Comparison of ENCODE assay signal across 26 cellular contexts in the genomic region with DNA sequence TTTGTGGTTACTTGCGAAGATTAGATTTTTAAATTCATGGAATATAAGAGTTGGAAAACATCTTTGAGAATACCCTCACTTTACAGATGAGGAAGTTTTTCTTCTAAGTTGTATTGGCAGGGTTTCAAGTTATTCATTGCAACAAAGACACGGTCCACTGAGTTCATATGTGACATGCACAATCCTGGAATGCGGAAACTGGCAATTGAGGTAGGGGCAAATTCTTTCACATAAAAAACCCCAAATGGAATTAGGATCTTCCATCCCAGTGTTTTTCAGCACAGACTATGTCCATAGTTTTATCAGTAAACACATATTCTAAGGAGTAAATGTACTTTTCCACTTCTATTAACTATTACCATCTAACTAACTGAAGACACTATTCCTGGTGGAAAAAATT.
A peak's percentile ranks its signal among the peaks of the same experiment; 100 is the strongest.
DNase-seq lines count a peak whose midpoint lies in the region; ATAC-seq, FAIRE-seq and TF ChIP-seq lines count a peak whose summit lies in the region.
"Had no signal": no experiment of that assay in that cellular context is flagged by ENCODE, and none has a peak within 500 bp of the region (broad histone marks: within the 10 kb centered on the region; RNA-seq: fewer than 3 reads in every experiment).

No MANE protein-coding gene starts in this region.

- DNase-seq in HT-29 (ENCODE audit: low spot score) = peak; percentile 30
- peak; percentile 86 for DNase-seq in astrocyte (ENCODE audit: low read depth)
- peak; percentile 47 for DNase-seq in fibroblast of pulmonary artery (ENCODE audit: low read depth)
- peak; percentile 94 for DNase-seq in renal cortical epithelial cell (ENCODE audit: low read depth)
- no peak for DNase-seq in BE2C
- no peak for DNase-seq in activated CD4-positive, alpha-beta T cell treated with anti-CD3 and anti-CD28 coated beads for 4 hours
- no peak for DNase-seq in hepatic stellate cell (ENCODE audit: low spot score)
- DNase-seq: activated CD4-positive, alpha-beta memory T cell treated with anti-CD3 and anti-CD28 coated beads for 36 hours; activated naive CD4-positive, alpha-beta T cell treated with anti-CD3 and anti-CD28 coated beads, Interleukin-2, amount 10 ng/mL, durations not matched to agents 7 days and 5 days; effector CD4-positive, alpha-beta T cell; HCEC 1CT; left ventricle myocardium inferior; NCI-H1092; NCI-H2081; NCI-H524 treated with DMSO at 0.1 percent for 48 hours; occipital lobe; right lobe of liver; SHP77 treated with DMSO at 0.1 percent for 48 hours; stimulated activated naive CD8-positive, alpha-beta T cell treated with anti-CD3 and anti-CD28 coated beads, Interleukin-15, amount 100 ng/mL, for 72 hours; T-helper 17 cell; upper lobe of left lung; WERI-Rb-1 had no signal

- no peaks in the 10 kb centered on the region for H3K27me3 ChIP-seq in astrocyte (ENCODE audit: insufficient read depth, low read length)
- H3K27me3 ChIP-seq in BE2C = no peaks in the 10 kb centered on the region
- H3K27me3 ChIP-seq: cardiac muscle cell, right lobe of liver, upper lobe of left lung had no signal

- peak overlapping the region; percentile 57 for H3K4me2 ChIP-seq in astrocyte (ENCODE audit: low read length)

- no peaks in the 10 kb centered on the region for H3K9me3 ChIP-seq in astrocyte (ENCODE audit: insufficient read depth, low read depth, low read length)
- H3K9me3 ChIP-seq in BE2C = no peaks in the 10 kb centered on the region
- H3K9me3 ChIP-seq: left ventricle myocardium inferior, right lobe of liver, upper lobe of left lung had no signal

- H3K27ac Mint-ChIP-seq in astrocyte (ENCODE audit: unreplicated experiment) = no peak overlapping the region
- H3K27ac Mint-ChIP-seq: activated CD4-positive, alpha-beta memory T cell treated with anti-CD3 and anti-CD28 coated beads for 36 hours; activated naive CD4-positive, alpha-beta T cell treated with anti-CD3 and anti-CD28 coated beads, Interleukin-2, amount 10 ng/mL, durations not matched to agents 7 days and 5 days; stimulated activated naive CD8-positive, alpha-beta T cell treated with anti-CD3 and anti-CD28 coated beads, Interleukin-15, amount 100 ng/mL, for 72 hours; T-helper 17 cell had no signal

- no peak overlapping the region for H3K4me3 ChIP-seq in astrocyte (ENCODE audit: insufficient read depth, low read depth, low read length)
- no peak overlapping the region for H3K4me3 ChIP-seq in fibroblast of pulmonary artery (replicated peaks; ENCODE audit: low read depth, low read length)
- no peak overlapping the region for H3K4me3 ChIP-seq in BE2C (ENCODE audit: low read depth, low read length)
- H3K4me3 ChIP-seq: cardiac muscle cell, K562, left ventricle myocardium inferior, right lobe of liver, upper lobe of left lung had no signal

- H3K27me3 Mint-ChIP-seq in astrocyte (ENCODE audit: low read depth, unreplicated experiment) = no peaks in the 10 kb centered on the region
- H3K27me3 Mint-ChIP-seq: activated CD4-positive, alpha-beta memory T cell treated with anti-CD3 and anti-CD28 coated beads for 36 hours; activated naive CD4-positive, alpha-beta T cell treated with anti-CD3 and anti-CD28 coated beads, Interleukin-2, amount 10 ng/mL, durations not matched to agents 7 days and 5 days; T-helper 17 cell had no signal

- no peaks in the 10 kb centered on the region for H3K36me3 ChIP-seq in astrocyte (ENCODE audit: insufficient read depth, low read length)
- H3K36me3 ChIP-seq in BE2C = peaks cover 3% of the 10 kb centered on the region
- H3K36me3 ChIP-seq: WERI-Rb-1 had no signal

- no peaks in the 10 kb centered on the region for H3K79me2 ChIP-seq in astrocyte (ENCODE audit: insufficient read depth, low read length)

- peaks cover 8% of the 10 kb centered on the region for H3K4me1 ChIP-seq in astrocyte (ENCODE audit: insufficient read depth, low read length)
- no peaks in the 10 kb centered on the region for H3K4me1 ChIP-seq in BE2C
- H3K4me1 ChIP-seq: left ventricle myocardium inferior, right lobe of liver had no signal

- no peak for TF ChIP-seq CTCF in astrocyte (IDR thresholded peaks at IDR 0.05; ENCODE audit: insufficient read depth, low read depth, low read length)
- no peak for TF ChIP-seq CTCF in fibroblast of pulmonary artery (IDR thresholded peaks at IDR 0.05; ENCODE audit: low read length, missing control alignments)
- TF ChIP-seq CTCF in BE2C (IDR thresholded peaks at IDR 0.05; ENCODE audit: low read depth, low read length) = no peak

- H3K9ac ChIP-seq in astrocyte (ENCODE audit: low read length) = peak overlapping the region; percentile 19

- ATAC-seq in HG02981 (IDR thresholded peaks at IDR 0.05; ENCODE audit: unreplicated experiment) = no peak
- ATAC-seq: K562; right lobe of liver; stimulated activated naive CD8-positive, alpha-beta T cell treated with anti-CD3 and anti-CD28 coated beads, Interleukin-15, amount 100 ng/mL, for 72 hours; T-helper 17 cell had no signal

- H3K36me3 Mint-ChIP-seq in astrocyte (ENCODE audit: low read depth, unreplicated experiment) = peaks cover 5% of the 10 kb centered on the region

- no peak for FAIRE-seq in astrocyte (lab: Jason Lieb, UNC)
- FAIRE-seq: K562 had no signal

- H3K27ac ChIP-seq in astrocyte (ENCODE audit: low read depth, low read length) = peak overlapping the region; percentile 68
- H3K27ac ChIP-seq: cardiac muscle cell, HL-60, left ventricle myocardium inferior, right lobe of liver, upper lobe of left lung, WERI-Rb-1 had no signal

- no peaks in the 10 kb centered on the region for H4K20me1 ChIP-seq in astrocyte (ENCODE audit: insufficient read depth, low read length)

- H2AFZ ChIP-seq in astrocyte (ENCODE audit: low read depth, low read length) = no peak overlapping the region

- no peaks in the 10 kb centered on the region for H3K9me3 Mint-ChIP-seq in astrocyte (ENCODE audit: unreplicated experiment)
- H3K9me3 Mint-ChIP-seq: activated CD4-positive, alpha-beta memory T cell treated with anti-CD3 and anti-CD28 coated beads for 36 hours; activated naive CD4-positive, alpha-beta T cell treated with anti-CD3 and anti-CD28 coated beads, Interleukin-2, amount 10 ng/mL, durations not matched to agents 7 days and 5 days; stimulated activated naive CD8-positive, alpha-beta T cell treated with anti-CD3 and anti-CD28 coated beads, Interleukin-15, amount 100 ng/mL, for 72 hours had no signal

- H3K4me1 Mint-ChIP-seq in astrocyte (ENCODE audit: low read depth, unreplicated experiment) = no peaks in the 10 kb centered on the region
- H3K4me1 Mint-ChIP-seq: activated naive CD4-positive, alpha-beta T cell treated with anti-CD3 and anti-CD28 coated beads, Interleukin-2, amount 10 ng/mL, durations not matched to agents 7 days and 5 days; stimulated activated naive CD8-positive, alpha-beta T cell treated with anti-CD3 and anti-CD28 coated beads, Interleukin-15, amount 100 ng/mL, for 72 hours; T-helper 17 cell had no signal

- H3K4me3 Mint-ChIP-seq in astrocyte (ENCODE audit: unreplicated experiment) = no peak overlapping the region
- H3K4me3 Mint-ChIP-seq: activated CD4-positive, alpha-beta memory T cell treated with anti-CD3 and anti-CD28 coated beads for 36 hours; activated naive CD4-positive, alpha-beta T cell treated with anti-CD3 and anti-CD28 coated beads, Interleukin-2, amount 10 ng/mL, durations not matched to agents 7 days and 5 days; stimulated activated naive CD8-positive, alpha-beta T cell treated with anti-CD3 and anti-CD28 coated beads, Interleukin-15, amount 100 ng/mL, for 72 hours; T-helper 17 cell had no signal

Comparison
In these comparisons a context has a peak if more than half of its experiments do, and no peak if none do; other contexts are left out.
1. DNase-seq: peak in HT-29 (single experiment), astrocyte (single experiment), fibroblast of pulmonary artery (single experiment) and renal cortical epithelial cell (single experiment); none in BE2C (single experiment), activated CD4-positive, alpha-beta T cell treated with anti-CD3 and anti-CD28 coated beads for 4 hours (0 of 2) and hepatic stellate cell (single experiment).